In the genomic region with DNA sequence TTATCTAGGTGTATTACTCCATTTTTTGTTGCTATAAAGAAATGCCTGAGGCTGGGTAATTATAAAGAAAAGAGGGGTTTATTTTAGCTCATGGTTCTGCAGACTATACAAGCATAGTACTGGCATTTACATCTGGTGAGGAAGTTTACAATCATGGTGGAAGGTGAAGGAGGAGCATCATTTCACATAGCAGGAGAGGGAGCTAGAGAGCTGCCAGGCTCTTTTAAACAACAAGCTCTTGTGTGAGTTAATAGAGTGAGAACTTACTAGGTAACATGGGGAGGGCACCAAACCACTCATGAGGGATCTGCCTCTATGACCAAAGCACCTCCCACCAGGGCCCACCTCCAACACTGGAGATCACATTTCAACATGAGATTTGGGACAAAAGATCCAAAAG, we compare ENCODE assay signal across 14 cellular contexts.
A peak's percentile ranks its signal among the peaks of the same experiment; 100 is the strongest.
DNase-seq lines count a peak whose midpoint lies in the region; ATAC-seq and TF ChIP-seq lines count a peak whose summit lies in the region.
"Had no signal": no experiment of that assay in that cellular context is flagged by ENCODE, and none has a peak within 500 bp of the region (broad histone marks: within the 10 kb centered on the region; RNA-seq: fewer than 3 reads in every experiment).

No MANE protein-coding gene starts in this region.

- ATAC-seq in HG02610 (IDR thresholded peaks at IDR 0.05; ENCODE audit: unreplicated experiment) (no peak), HG02973 (IDR thresholded peaks at IDR 0.05; ENCODE audit: unreplicated experiment) (no peak)
- ATAC-seq: right cardiac atrium had no signal

- H3K27me3 ChIP-seq in brain microvascular endothelial cell (replicated peaks) = no peaks in the 10 kb centered on the region

- peak; percentile 44 for TF ChIP-seq CTCF in brain microvascular endothelial cell (IDR thresholded peaks at IDR 0.05; ENCODE audit: low read depth, low read length, missing control alignments)

- in situ Hi-C loops in brain microvascular endothelial cell (cut with HindIII; ENCODE audit: low pct_ligation_motif_present, low sequenced_read_pairs) = no loop called here

- no peak overlapping the region for H3K27ac ChIP-seq in brain microvascular endothelial cell
- H3K27ac ChIP-seq: KMS-11 had no signal

- no peaks in the 10 kb centered on the region for H3K36me3 ChIP-seq in brain microvascular endothelial cell (replicated peaks)

- H3K4me3 ChIP-seq in brain microvascular endothelial cell (ENCODE audit: low read depth, low read length) = no peak overlapping the region

- DNase-seq in ELF-1 (ENCODE audit: low read depth, low spot score) (peak; percentile 21), LHCN-M2 (ENCODE audit: low read depth) (peak; percentile 8), brain microvascular endothelial cell (peak; percentile 4), kidney tubule cell (ENCODE audit: low spot score) (peak; percentile 3), RKO (ENCODE audit: low spot score) (no peak), NCI-H1694 (lab: John Stamatoyannopoulos, UW) (no peak)
- DNase-seq: activated T-cell treated with anti-CD3 and anti-CD28 coated beads, Interleukin-2, amount 50 U/mL, for 48 hours; anterior cingulate cortex; COR-L47; NCI-H446; right cardiac atrium had no signal

Comparison
In these comparisons a context has a peak if more than half of its experiments do, and no peak if none do; other contexts are left out.
1. DNase-seq: peak in ELF-1 (single experiment), LHCN-M2 (single experiment), brain microvascular endothelial cell (single experiment) and kidney tubule cell (single experiment); none in RKO (single experiment) and NCI-H1694 (single experiment).